Comparison of ENCODE assay signal across 9 cellular contexts in genomic region chr10:80118669-80119068, GRCh38. TPM values are rescaled to one million over a fixed set of nuclear protein-coding genes. Genes with fewer than 3 reads are reported as not detected.
"Had no signal": no experiment of that assay in that cellular context is flagged by ENCODE, and none has a peak within 500 bp of the region (broad histone marks: within the 10 kb centered on the region; RNA-seq: fewer than 3 reads in every experiment).

No MANE protein-coding gene starts in this region.

- DNase-seq: IMR-90, KBM-7, KG1 had no signal

- H3K27ac ChIP-seq: HL-60 had no signal

- FAIRE-seq: HTR-8/SVneo, K562 had no signal

- ATAC-seq: K562 had no signal

- H3K4me3 ChIP-seq: K562 had no signal

RNA-seq across cellular contexts. Expression of gene PLAC9, which starts 13.9 kb away (rescaled TPM):
- total RNA-seq: HT-29, HT1080, K562 had no signal
- polyA plus RNA-seq: IgD-negative memory B cell, K562 had no signal
